ENCODE assay signal across 8 cellular contexts in genomic region chr19:47512948-47513319, GRCh38. TPM values are rescaled to one million over a fixed set of nuclear protein-coding genes. Genes with fewer than 3 reads are reported as not detected.
DNase-seq lines count a peak whose midpoint lies in the region; ATAC-seq and TF ChIP-seq lines count a peak whose summit lies in the region.

No MANE protein-coding gene starts in this region.

- DNase-seq in GM23338 (ENCODE audit: low spot score) (no peak), fibroblast of the aortic adventitia (ENCODE audit: low read depth) (no peak), germinal center (ENCODE audit: low spot score) (no peak), hippocampal formation (lab: John Stamatoyannopoulos, UW) (no peak)

- H3K27ac ChIP-seq in GM23338 (ENCODE audit: low read depth) (no peak overlapping the region), skeletal muscle tissue (ENCODE audit: low read depth, low read length) (peak overlapping the region; percentile 100)

- no peaks in the 10 kb centered on the region for H3F3A ChIP-seq in GM23338 (replicated peaks; ENCODE audit: low read depth)

- ATAC-seq in GM23338 (no peak), GM19463 (IDR thresholded peaks at IDR 0.05; ENCODE audit: unreplicated experiment) (no peak), HG03095 (IDR thresholded peaks at IDR 0.05; ENCODE audit: unreplicated experiment) (no peak)

- H3K9me3 Mint-ChIP-seq in GM23338, result no peaks in the 10 kb centered on the region; the same call in 2 of the 3 replicates

- H3K27me3 ChIP-seq in GM23338 (ENCODE audit: insufficient read depth) (no peaks in the 10 kb centered on the region), skeletal muscle tissue (ENCODE audit: control insufficient read depth in 3 of 3, insufficient read depth in 3 of 3, low read length in 3 of 3) (no peaks in the 10 kb centered on the region)

- H3K4me2 ChIP-seq in GM23338, result no peak overlapping the region

- H3K9me2 ChIP-seq in GM23338 (ENCODE audit: insufficient read depth), result no peaks in the 10 kb centered on the region

- no peaks in the 10 kb centered on the region for H3K36me3 Mint-ChIP-seq in GM23338 (ENCODE audit: low read depth)

- no peaks in the 10 kb centered on the region for H3K9me3 ChIP-seq in skeletal muscle tissue (ENCODE audit: control insufficient read depth in 3 of 3, low read length in 3 of 3)

- H3K4me3 ChIP-seq in GM23338 (0 out of 2 replicates have a peak overlapping the region, but pooled peaks have one; percentile 23), WI38 (ENCODE audit: low read depth, low read length) (peak overlapping the region; percentile 99), fibroblast of the aortic adventitia (ENCODE audit: low read depth, low read length) (peak overlapping the region; percentile 99), skeletal muscle tissue (ENCODE audit: low read length in 3 of 3) (peak overlapping the region; percentile 45 to 99 (median 46))

- peaks cover 61% of the 10 kb centered on the region for H3K79me2 ChIP-seq in GM23338 (replicated peaks; ENCODE audit: insufficient read depth)

- H3K27ac Mint-ChIP-seq in GM23338, result 0 out of 2 replicates have a peak overlapping the region, but pooled peaks have one; percentile 28

- peak overlapping the region; percentile 60 to 100 (median 100) for H3K9ac ChIP-seq in skeletal muscle tissue (ENCODE audit: low read depth in 1 of 3, low read length in 3 of 3)

- H3K36me3 ChIP-seq in GM23338 (ENCODE audit: insufficient read depth) (no peaks in the 10 kb centered on the region), skeletal muscle tissue (ENCODE audit: control insufficient read depth in 3 of 3, insufficient read depth in 3 of 3, low read length in 3 of 3) (peaks cover 0 to 4% (median 0%) of the 10 kb centered on the region in 3 donors)

- TF ChIP-seq CTCF in GM23338 (conservative IDR thresholded peaks at IDR 0.05; ENCODE audit: low read depth in 2 of 2) (no peak), WI38 (IDR thresholded peaks at IDR 0.05; ENCODE audit: low read depth, low read length) (no peak), fibroblast of the aortic adventitia (IDR thresholded peaks at IDR 0.05; ENCODE audit: insufficient read depth, low read length) (no peak)

- H2AFZ ChIP-seq in GM23338, result no peak overlapping the region

- H3K4me1 ChIP-seq in GM23338 (ENCODE audit: insufficient read depth) (peaks cover 9% of the 10 kb centered on the region; the same call in 1 of the 2 replicates), skeletal muscle tissue (ENCODE audit: control insufficient read depth in 3 of 3, insufficient read depth in 3 of 3, low read length in 3 of 3) (peaks cover 56 to 72% (median 65%) of the 10 kb centered on the region in 3 donors)

- H3K4me3 Mint-ChIP-seq in GM23338, result peak overlapping the region; percentile 97

- peaks cover 25% of the 10 kb centered on the region for H3K27me3 Mint-ChIP-seq in GM23338 (ENCODE audit: insufficient read depth, low read depth, poor library complexity)

- peaks cover 9% of the 10 kb centered on the region for H4K20me1 ChIP-seq in GM23338 (replicated peaks; ENCODE audit: insufficient read depth)

- peaks cover 25% of the 10 kb centered on the region for H3K4me1 Mint-ChIP-seq in GM23338

TF ChIP-seq in GM23338, 12 proteins besides CTCF, POLR2A, EP300 and RAD21 (continues in another document):
- TF ChIP-seq STAT1 (IDR thresholded peaks at IDR 0.05; ENCODE audit: unreplicated experiment) (no peak), EZH2 (IDR thresholded peaks at IDR 0.05; ENCODE audit: low read depth, unreplicated experiment) (no peak), ZNF114 (CRISPR knock-in tag; IDR thresholded peaks at IDR 0.05) (no peak), ETS1 (IDR thresholded peaks at IDR 0.05) (no peak), CREB1 (CRISPR knock-in tag; IDR thresholded peaks at IDR 0.05; ENCODE audit: low read depth) (no peak), ZNF331 (CRISPR knock-in tag; IDR thresholded peaks at IDR 0.05; ENCODE audit: low read depth) (no peak), ZNF462 (CRISPR knock-in tag; IDR thresholded peaks at IDR 0.05) (no peak)

RNA-seq across cellular contexts. Expression of gene NAPA, which starts 1.9 kb away (rescaled TPM):
- 42.9 and 52.0 TPM in 2 replicates for total RNA-seq in GM23338 (2014; rRNA removed; shearing (Covaris generic))
- polyA plus RNA-seq in GM23338 (2016; fragmentation: Nextera tagmentation; extraction: Ambion mirVana), result 72.1 and 74.3 TPM in 2 replicates
- total RNA-seq in fibroblast of the aortic adventitia (ENCODE audit: low replicate concordance) (63.4 and 66.0 TPM in 2 replicates), skeletal muscle tissue (28.2 TPM)

RNA-seq across cellular contexts. Expression of gene KPTN, which starts 28.9 kb away (rescaled TPM):
- total RNA-seq in GM23338 (2014; rRNA removed; shearing (Covaris generic)), result 19.8 and 28.0 TPM in 2 replicates
- polyA plus RNA-seq in GM23338 (2016; fragmentation: Nextera tagmentation; extraction: Ambion mirVana), result 26.2 and 31.1 TPM in 2 replicates
- total RNA-seq in fibroblast of the aortic adventitia (ENCODE audit: low replicate concordance) (2.5 and 2.9 TPM in 2 replicates), skeletal muscle tissue (2.1 TPM)

RNA-seq across cellular contexts. Expression of gene SLC8A2, which starts 41.2 kb away (rescaled TPM):
- total RNA-seq in GM23338 (2014; rRNA removed; shearing (Covaris generic)), result 10.0 and 11.6 TPM in 2 replicates
- polyA plus RNA-seq in GM23338 (2016; fragmentation: Nextera tagmentation; extraction: Ambion mirVana), result 0.86 and 1.1 TPM in 2 replicates
- total RNA-seq in fibroblast of the aortic adventitia (ENCODE audit: low replicate concordance) (not detected in 2 replicates), skeletal muscle tissue (under 0.01 TPM)

Comparison
In these comparisons a context has a peak if more than half of its experiments do, and no peak if none do; other contexts are left out.
1. H3K4me3 ChIP-seq: peak in every context shown above with its lines; median percentile 99 in WI38; 99 in fibroblast of the aortic adventitia; 46 in skeletal muscle tissue; 23 in GM23338.
2. RNA of gene SLC8A2, which starts 41.2 kb away (total RNA-seq): 10.0 to 11.6 TPM in GM23338; not detected in fibroblast of the aortic adventitia and under 0.01 TPM in skeletal muscle tissue (single experiment); every median in the first group is over 10 times any median in the second.